Comparison of ENCODE assay signal across 24 cellular contexts in the genomic region with DNA sequence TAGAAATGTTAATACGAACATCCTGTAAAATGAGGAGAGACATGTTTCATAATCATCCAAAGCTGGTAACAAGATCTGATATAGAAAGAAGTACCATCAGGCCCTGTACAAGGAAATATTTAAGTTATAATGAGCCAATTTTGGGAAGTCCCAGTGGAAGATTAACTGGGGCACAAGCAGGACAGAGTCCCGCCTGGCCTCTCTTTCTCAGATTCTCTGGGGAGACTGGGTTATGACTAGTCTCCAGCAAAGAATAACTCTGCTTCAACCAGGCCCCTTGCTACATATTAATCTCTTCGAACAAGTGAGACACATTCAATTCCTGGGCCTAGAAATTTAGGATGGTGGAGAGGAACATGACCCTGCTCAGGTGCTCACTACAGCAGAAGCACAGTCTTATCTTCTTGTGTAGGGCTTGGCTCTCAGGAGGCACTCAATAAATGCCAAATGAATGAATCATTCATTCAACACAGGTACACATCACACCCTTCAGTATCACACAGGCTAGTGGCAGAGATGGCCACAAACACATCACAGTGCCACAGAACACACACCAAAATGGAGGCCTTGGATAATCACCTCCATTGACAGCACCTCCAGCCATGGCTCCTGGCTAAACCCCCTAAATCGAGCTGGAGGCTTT. TPM values are rescaled to one million over a fixed set of nuclear protein-coding genes. Genes with fewer than 3 reads are reported as not detected.
DNase-seq lines count a peak whose midpoint lies in the region; ATAC-seq and TF ChIP-seq lines count a peak whose summit lies in the region.
"Had no signal": no experiment of that assay in that cellular context is flagged by ENCODE, and none has a peak within 500 bp of the region (broad histone marks: within the 10 kb centered on the region; RNA-seq: fewer than 3 reads in every experiment).

No MANE protein-coding gene starts in this region.

- H3K27me3 ChIP-seq in esophagus muscularis mucosa = no peaks in the 10 kb centered on the region
- H3K27me3 ChIP-seq in stomach = no peaks in the 10 kb centered on the region
- H3K27me3 ChIP-seq: heart right ventricle, uterus had no signal

- TF ChIP-seq POLR2A in esophagus muscularis mucosa (IDR thresholded peaks at IDR 0.05; ENCODE audit: low read depth) (no peak), stomach (IDR thresholded peaks at IDR 0.05) (no peak)

- H3K4me1 ChIP-seq in esophagus muscularis mucosa (no peaks in the 10 kb centered on the region), stomach (peaks cover 0 to 6% (median 0%) of the 10 kb centered on the region in 4 donors)
- H3K4me1 ChIP-seq: heart right ventricle, uterus had no signal

- intact Hi-C loops in esophagus muscularis mucosa (cut with DNase I) = no loop called here
- intact Hi-C loops in stomach (cut with DNase I; ENCODE audit: low total_unique reads) = no loop called here

- TF ChIP-seq CTCF in esophagus muscularis mucosa (IDR thresholded peaks at IDR 0.05) (no peak), stomach (IDR thresholded peaks at IDR 0.05) (no peak)

- H3K4me3 ChIP-seq in esophagus muscularis mucosa (no peak overlapping the region), stomach (no peak overlapping the region)
- H3K4me3 ChIP-seq: heart right ventricle, K562, uterus had no signal

- H3K9me3 ChIP-seq in esophagus muscularis mucosa (no peaks in the 10 kb centered on the region), stomach (no peaks in the 10 kb centered on the region)
- H3K9me3 ChIP-seq: heart right ventricle, uterus had no signal

- 92% methylated on average over 4 of the region's 4 CpGs for WGBS in esophagus muscularis mucosa
- WGBS in stomach, 5 donors = 85 to 93% (median 88%) methylated on average over 4 of the region's 4 CpGs

- peak; percentile 62 for DNase-seq in esophagus muscularis mucosa (ENCODE audit: extremely low spot score)
- no peak for DNase-seq in stomach
- DNase-seq in NCI-H187 treated with DMSO at 0.1 percent for 48 hours (lab: John Stamatoyannopoulos, UW) = no peak
- no peak for DNase-seq in epidermal melanocyte (ENCODE audit: insufficient read length, low spot score)
- DNase-seq in Ammon's horn (ENCODE audit: low spot score) = no peak
- DNase-seq: activated CD4-positive, alpha-beta T cell treated with anti-CD3 and anti-CD28 coated beads, Interleukin-2, amount 10 ng/mL, durations not matched to agents 24 days and 14 days; aorta; C1 segment of cervical spinal cord; central memory CD4-positive, alpha-beta T cell; dermis blood vessel endothelial cell; heart right ventricle; MM.1S; NCI-H1436 treated with DMSO at 0.1 percent for 48 hours; NCI-H69; uterus had no signal

- ATAC-seq in GM18508 (IDR thresholded peaks at IDR 0.05; ENCODE audit: insufficient read depth, unreplicated experiment) = peak; percentile 82
- ATAC-seq in GM19467 (IDR thresholded peaks at IDR 0.05; ENCODE audit: unreplicated experiment) = peak; percentile 71
- peak; percentile 54 for ATAC-seq in HG03095 (IDR thresholded peaks at IDR 0.05; ENCODE audit: unreplicated experiment)
- ATAC-seq: activated naive CD4-positive, alpha-beta T cell treated with anti-CD3 and anti-CD28 coated beads, Interleukin-2, amount 50 U/mL, for 72 hours; heart right ventricle; K562; SK-N-SH treated with all-trans-retinoic acid at 6 μM for 48 hours had no signal

- H3K27ac ChIP-seq in esophagus muscularis mucosa (replicated peaks in 1 of 4) (no peak overlapping the region), stomach (no peak overlapping the region)
- H3K27ac ChIP-seq: heart right ventricle, RWPE1, uterus, VCaP had no signal

- TF ChIP-seq EP300 in esophagus muscularis mucosa (IDR thresholded peaks at IDR 0.05) = no peak
- TF ChIP-seq EP300 in stomach (IDR thresholded peaks at IDR 0.05) = no peak

- H3K36me3 ChIP-seq in esophagus muscularis mucosa (no peaks in the 10 kb centered on the region), stomach (no peaks in the 10 kb centered on the region)
- H3K36me3 ChIP-seq: heart right ventricle, uterus had no signal

RNA-seq across cellular contexts. Expression of a gene that starts 46.3 kb away (rescaled TPM):
- 10 to 100 TPM in 2 of 4 donors, 1 to 10 TPM in 2; 4.6 to 14.3 (median 7.7) TPM for total RNA-seq in esophagus muscularis mucosa
- total RNA-seq in stomach = 10 to 100 TPM; 15.2 to 99.9 (median 55.2) TPM
- polyA plus RNA-seq in stomach = 1 to 10 TPM; 1.4 to 7.3 (median 6.4) TPM
- total RNA-seq: HT-29 had no signal
